In the genomic region with DNA sequence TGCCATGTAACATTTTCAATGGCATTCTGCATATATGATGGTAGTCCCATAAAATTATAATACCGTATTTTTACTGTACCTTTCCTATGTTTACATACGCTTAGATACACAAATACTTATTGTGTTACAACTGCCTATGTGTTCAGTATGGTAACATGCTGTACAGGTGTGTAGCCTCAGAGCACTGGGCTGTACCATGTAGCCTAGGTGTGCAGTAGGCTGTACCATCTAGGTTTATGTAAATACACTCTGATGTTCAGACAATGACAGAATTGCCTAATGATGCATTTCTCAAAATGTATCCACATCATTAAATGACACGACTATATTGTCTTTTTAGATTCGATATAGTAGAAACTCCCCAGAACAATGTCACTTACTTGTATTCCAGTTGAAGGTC, we compare ENCODE assay signal across 29 cellular contexts. TPM values are rescaled to one million over a fixed set of nuclear protein-coding genes. Genes with fewer than 3 reads are reported as not detected.
DNase-seq lines count a peak whose midpoint lies in the region; ATAC-seq, FAIRE-seq and TF ChIP-seq lines count a peak whose summit lies in the region.
"Had no signal": no experiment of that assay in that cellular context is flagged by ENCODE, and none has a peak within 500 bp of the region (broad histone marks: within the 10 kb centered on the region; RNA-seq: fewer than 3 reads in every experiment).

No MANE protein-coding gene starts in this region.

- H3K36me3 Mint-ChIP-seq in astrocyte (ENCODE audit: low read depth, unreplicated experiment): no peaks in the 10 kb centered on the region
- H3K36me3 Mint-ChIP-seq in CD4-positive, alpha-beta T cell (ENCODE audit: low read depth): no peaks in the 10 kb centered on the region
- H3K36me3 Mint-ChIP-seq in activated CD8-positive, alpha-beta memory T cell treated with anti-CD3 and anti-CD28 coated beads, Interleukin-2, amount 10 ng/mL, durations not matched to agents 7 days and 5 days: peaks cover 49% of the 10 kb centered on the region
- H3K36me3 Mint-ChIP-seq: CD4-positive, alpha-beta memory T cell; T-cell had no signal

- TF ChIP-seq POLR2A in HepG2 (IDR thresholded peaks at IDR 0.05; ENCODE audit: insufficient read depth in 1 of 2, low read depth in 2 of 2, low read length in 2 of 2): no peak
- TF ChIP-seq POLR2A in right lobe of liver (IDR thresholded peaks at IDR 0.05): no peak

- no peaks in the 10 kb centered on the region for H3K9me3 ChIP-seq in HepG2 (ENCODE audit: low read length)
- no peaks in the 10 kb centered on the region for H3K9me3 ChIP-seq in right lobe of liver
- H3K9me3 ChIP-seq in astrocyte (ENCODE audit: insufficient read depth, low read depth, low read length): no peaks in the 10 kb centered on the region
- H3K9me3 ChIP-seq in CD4-positive, alpha-beta T cell (ENCODE audit: control insufficient read depth, low read length): no peaks in the 10 kb centered on the region
- H3K9me3 ChIP-seq: BLaER1 treated with 17β-estradiol and CSF1 and Interleukin-3, amounts not matched to agents 10 nM and 100 nM; Caco-2; SJSA1 had no signal

- in situ Hi-C loops in HepG2 (cut with HindIII; ENCODE audit: extremely low pct_ligation_motif_present, low pct_unique_long_range_greater_than_20kb): no loop called here
- in situ Hi-C loops in brain microvascular endothelial cell (cut with HindIII; ENCODE audit: low pct_ligation_motif_present, low sequenced_read_pairs): no loop called here

- no peaks in the 10 kb centered on the region for H3K4me1 Mint-ChIP-seq in astrocyte (ENCODE audit: low read depth, unreplicated experiment)
- no peaks in the 10 kb centered on the region for H3K4me1 Mint-ChIP-seq in CD4-positive, alpha-beta T cell (ENCODE audit: low read depth)
- H3K4me1 Mint-ChIP-seq in activated CD8-positive, alpha-beta memory T cell treated with anti-CD3 and anti-CD28 coated beads, Interleukin-2, amount 10 ng/mL, durations not matched to agents 7 days and 5 days: peaks cover 4% of the 10 kb centered on the region
- H3K4me1 Mint-ChIP-seq: CD4-positive, alpha-beta memory T cell; GM23338; H9; T-cell had no signal

- no peak overlapping the region for H3K9ac ChIP-seq in HepG2 (ENCODE audit: insufficient read depth, low read depth, low read length)
- no peak overlapping the region for H3K9ac ChIP-seq in astrocyte (ENCODE audit: low read length)
- H3K9ac ChIP-seq: BLaER1 treated with 17β-estradiol and CSF1 and Interleukin-3, amounts not matched to agents 10 nM and 100 nM had no signal

- POLR2A ChIA-PET in HepG2 (lab: Yijun Ruan, JAX): no interaction called here
- POLR2A ChIA-PET in CD4-positive, alpha-beta T cell (lab: Charles Lee): no interaction called here

- no peaks in the 10 kb centered on the region for H3K27me3 Mint-ChIP-seq in astrocyte (ENCODE audit: low read depth, unreplicated experiment)
- H3K27me3 Mint-ChIP-seq in CD4-positive, alpha-beta T cell: no peaks in the 10 kb centered on the region
- no peaks in the 10 kb centered on the region for H3K27me3 Mint-ChIP-seq in activated CD8-positive, alpha-beta memory T cell treated with anti-CD3 and anti-CD28 coated beads, Interleukin-2, amount 10 ng/mL, durations not matched to agents 7 days and 5 days
- H3K27me3 Mint-ChIP-seq: CD4-positive, alpha-beta memory T cell; T-cell had no signal

- H3K27ac ChIP-seq in HepG2 (ENCODE audit: extremely low read length, insufficient read depth, low read length) (no peak overlapping the region), right lobe of liver (no peak overlapping the region), astrocyte (ENCODE audit: low read depth, low read length) (no peak overlapping the region), brain microvascular endothelial cell (no peak overlapping the region)
- no peak overlapping the region for H3K27ac ChIP-seq in CD4-positive, alpha-beta T cell (ENCODE audit: low read depth, low read length)
- H3K27ac ChIP-seq: BLaER1 treated with 17β-estradiol and CSF1 and Interleukin-3, amounts not matched to agents 10 nM and 100 nM; HL-60; SJSA1 had no signal

- H2AFZ ChIP-seq in HepG2 (ENCODE audit: low read length) (no peak overlapping the region), astrocyte (ENCODE audit: low read depth, low read length) (no peak overlapping the region)
- H2AFZ ChIP-seq: GM23338 had no signal

- H3K4me3 Mint-ChIP-seq in astrocyte (ENCODE audit: unreplicated experiment): no peak overlapping the region
- H3K4me3 Mint-ChIP-seq in CD4-positive, alpha-beta T cell: no peak overlapping the region
- no peak overlapping the region for H3K4me3 Mint-ChIP-seq in activated CD8-positive, alpha-beta memory T cell treated with anti-CD3 and anti-CD28 coated beads, Interleukin-2, amount 10 ng/mL, durations not matched to agents 7 days and 5 days
- H3K4me3 Mint-ChIP-seq: CD4-positive, alpha-beta memory T cell; GM23338; H9; HFFc6; T-cell had no signal

- H3K4me1 ChIP-seq in HepG2 (ENCODE audit: insufficient read depth, low read length) (no peaks in the 10 kb centered on the region), right lobe of liver (no peaks in the 10 kb centered on the region), astrocyte (ENCODE audit: insufficient read depth, low read length) (no peaks in the 10 kb centered on the region)
- H3K4me1 ChIP-seq: Caco-2, SJSA1 had no signal

- WGBS in HepG2 (ENCODE audit: low lambda C conversion rate): 50% methylated on average over 4 of the region's 4 CpGs
- WGBS in right lobe of liver (ENCODE audit: insufficient coverage, low coverage, low lambda C conversion rate, missing lambda C conversion rate): 89% methylated on average over 4 of the region's 4 CpGs

- ATAC-seq in HepG2: no peak
- ATAC-seq in right lobe of liver: no peak
- ATAC-seq in CD4-positive, alpha-beta T cell (ENCODE audit: poor library complexity): no peak
- no peak for ATAC-seq in activated CD8-positive, alpha-beta memory T cell treated with anti-CD3 and anti-CD28 coated beads, Interleukin-2, amount 10 ng/mL, durations not matched to agents 7 days and 5 days
- ATAC-seq: GM23338, T-cell had no signal

- no peak overlapping the region for H3K27ac Mint-ChIP-seq in astrocyte (ENCODE audit: unreplicated experiment)
- H3K27ac Mint-ChIP-seq in CD4-positive, alpha-beta T cell: no peak overlapping the region
- no peak overlapping the region for H3K27ac Mint-ChIP-seq in activated CD8-positive, alpha-beta memory T cell treated with anti-CD3 and anti-CD28 coated beads, Interleukin-2, amount 10 ng/mL, durations not matched to agents 7 days and 5 days
- H3K27ac Mint-ChIP-seq: CD4-positive, alpha-beta memory T cell; GM23338; H9; HFFc6; T-cell had no signal

- no peaks in the 10 kb centered on the region for H3K79me2 ChIP-seq in HepG2 (ENCODE audit: insufficient read depth, low read length)
- no peaks in the 10 kb centered on the region for H3K79me2 ChIP-seq in astrocyte (ENCODE audit: insufficient read depth, low read length)

- TF ChIP-seq EP300 in HepG2 (IDR thresholded peaks at IDR 0.05; ENCODE audit: low read depth in 2 of 2, low read length in 2 of 2): no peak
- TF ChIP-seq EP300 in HepG2 (CRISPR knock-in tag; IDR thresholded peaks at IDR 0.05; ENCODE audit: borderline replicate concordance): no peak

- H3K9me3 Mint-ChIP-seq in astrocyte (ENCODE audit: unreplicated experiment): no peaks in the 10 kb centered on the region
- H3K9me3 Mint-ChIP-seq in CD4-positive, alpha-beta T cell: no peaks in the 10 kb centered on the region
- H3K9me3 Mint-ChIP-seq in activated CD8-positive, alpha-beta memory T cell treated with anti-CD3 and anti-CD28 coated beads, Interleukin-2, amount 10 ng/mL, durations not matched to agents 7 days and 5 days (ENCODE audit: low read depth): no peaks in the 10 kb centered on the region
- H3K9me3 Mint-ChIP-seq: CD4-positive, alpha-beta memory T cell; GM23338; H9; HFFc6; T-cell had no signal

- DNase-seq in HepG2 (ENCODE audit: low spot score) (no peak), right lobe of liver (no peak), LNCaP clone FGC (ENCODE audit: low read depth) (peak; percentile 93), astrocyte (ENCODE audit: low read depth) (no peak), OCI-M2 (lab: John Stamatoyannopoulos, UW; ENCODE audit: unreplicated experiment) (no peak), brain microvascular endothelial cell (no peak)
- no peak for DNase-seq in CD4-positive, alpha-beta T cell
- DNase-seq in activated CD8-positive, alpha-beta memory T cell treated with anti-CD3 and anti-CD28 coated beads, Interleukin-2, amount 10 ng/mL, durations not matched to agents 7 days and 5 days: no peak
- DNase-seq: AML-193; Caco-2; CD4-positive, alpha-beta memory T cell; H9; HFFc6; Kasumi-1; MV-4-11; NCI-H1105; NCI-H146; NCI-H1930; NCI-H446; NCI-H524 treated with DMSO at 0.1 percent for 48 hours; Right ventricle myocardium superior; RPMI8226; T-cell had no signal

- no peak for FAIRE-seq in HepG2 (lab: Jason Lieb, UNC)
- FAIRE-seq in astrocyte (lab: Jason Lieb, UNC): peak; percentile 65
- FAIRE-seq: A204.1 had no signal

- no peak overlapping the region for H3K4me3 ChIP-seq in HepG2 (replicated peaks in 1 of 3; ENCODE audit: insufficient read depth in 1 of 3, low read depth in 2 of 3, low read length in 3 of 3)
- no peak overlapping the region for H3K4me3 ChIP-seq in right lobe of liver
- H3K4me3 ChIP-seq in LNCaP clone FGC (ENCODE audit: low read depth, low read length): no peak overlapping the region
- no peak overlapping the region for H3K4me3 ChIP-seq in astrocyte (ENCODE audit: insufficient read depth, low read depth, low read length)
- no peak overlapping the region for H3K4me3 ChIP-seq in brain microvascular endothelial cell (ENCODE audit: low read depth, low read length)
- H3K4me3 ChIP-seq: BLaER1 treated with 17β-estradiol and CSF1 and Interleukin-3, amounts not matched to agents 10 nM and 100 nM; GM23338; SJSA1 had no signal

- BruUV-seq in HepG2 (replicated peaks; lab: Mats Ljungman, UMichigan): no TSS peak

- TF ChIP-seq CTCF in HepG2 (CRISPR knock-in tag; IDR thresholded peaks at IDR 0.05) (no peak), right lobe of liver (IDR thresholded peaks at IDR 0.05) (no peak), LNCaP clone FGC (IDR thresholded peaks at IDR 0.05; ENCODE audit: control insufficient read depth, extremely low read depth, insufficient read depth) (no peak), astrocyte (IDR thresholded peaks at IDR 0.05; ENCODE audit: insufficient read depth, low read depth, low read length) (no peak), brain microvascular endothelial cell (IDR thresholded peaks at IDR 0.05; ENCODE audit: low read depth, low read length, missing control alignments) (no peak)
- no peak for TF ChIP-seq CTCF in CD4-positive, alpha-beta T cell (IDR thresholded peaks at IDR 0.05)

- H4K20me1 ChIP-seq in HepG2 (ENCODE audit: insufficient read depth, low read length) (no peaks in the 10 kb centered on the region), astrocyte (ENCODE audit: insufficient read depth, low read length) (no peaks in the 10 kb centered on the region)
- H4K20me1 ChIP-seq: BLaER1 treated with 17β-estradiol and CSF1 and Interleukin-3, amounts not matched to agents 10 nM and 100 nM had no signal

- no peaks in the 10 kb centered on the region for H3K36me3 ChIP-seq in HepG2 (replicated peaks in 1 of 2; ENCODE audit: control insufficient read depth in 1 of 2, insufficient read depth in 2 of 2, low read length in 2 of 2)
- no peaks in the 10 kb centered on the region for H3K36me3 ChIP-seq in right lobe of liver
- H3K36me3 ChIP-seq in astrocyte (ENCODE audit: insufficient read depth, low read length): no peaks in the 10 kb centered on the region
- no peaks in the 10 kb centered on the region for H3K36me3 ChIP-seq in brain microvascular endothelial cell (replicated peaks)
- H3K36me3 ChIP-seq: SJSA1 had no signal

- H3K4me2 ChIP-seq in HepG2 (ENCODE audit: low read depth, low read length) (no peak overlapping the region), astrocyte (ENCODE audit: low read length) (no peak overlapping the region)
- H3K4me2 ChIP-seq: BLaER1 treated with 17β-estradiol and CSF1 and Interleukin-3, amounts not matched to agents 10 nM and 100 nM; GM23338 had no signal

- H3K27me3 ChIP-seq in HepG2 (ENCODE audit: control insufficient read depth in 1 of 2, insufficient read depth in 2 of 2, low read length in 2 of 2) (no peaks in the 10 kb centered on the region), right lobe of liver (no peaks in the 10 kb centered on the region), astrocyte (ENCODE audit: insufficient read depth, low read length) (no peaks in the 10 kb centered on the region), brain microvascular endothelial cell (replicated peaks) (no peaks in the 10 kb centered on the region)
- H3K27me3 ChIP-seq in CD4-positive, alpha-beta T cell (ENCODE audit: control insufficient read depth, insufficient read depth, low read length): no peaks in the 10 kb centered on the region
- H3K27me3 ChIP-seq: BLaER1 treated with 17β-estradiol and CSF1 and Interleukin-3, amounts not matched to agents 10 nM and 100 nM; SJSA1 had no signal

- intact Hi-C loops in HepG2 (cut with micrococcal nuclease; ENCODE audit: unreplicated experiment) (no loop called here), right lobe of liver (cut with DNase I) (no loop called here)
- intact Hi-C loops in CD4-positive, alpha-beta T cell (cut with DNase I, micrococcal nuclease): no loop called here

- no peak for TF ChIP-seq RAD21 in HepG2 (CRISPR knock-in tag; IDR thresholded peaks at IDR 0.05)

- CTCF ChIA-PET in HepG2 (lab: Yijun Ruan, JAX; ENCODE audit: low intra/inter-chr PET ratio, low total read pairs): no interaction called here
- CTCF ChIA-PET in CD4-positive, alpha-beta T cell (lab: Charles Lee): no interaction called here
- CTCF ChIA-PET in activated CD8-positive, alpha-beta memory T cell treated with anti-CD3 and anti-CD28 coated beads, Interleukin-2, amount 10 ng/mL, durations not matched to agents 7 days and 5 days (lab: Charles Lee): no interaction called here

RNA-seq across cellular contexts. Expression of a gene that starts 22.7 kb away (rescaled TPM):
- total RNA-seq in HepG2 (2016; rRNA removed; fragmentation: Illumina TruSeq; extraction: Trizol): not detected in 2 replicates
- total RNA-seq in HepG2 (2016; cell fraction: cytosol; rRNA removed; fragmentation: Illumina TruSeq; extraction: Trizol; ENCODE audit: low read depth): not detected in 2 replicates
- total RNA-seq in HepG2 (2016; cell fraction: insoluble cytoplasmic fraction; rRNA removed; fragmentation: Illumina TruSeq; extraction: Trizol): not detected in 2 replicates
- total RNA-seq in HepG2 (2016; cell fraction: membrane; rRNA removed; fragmentation: Illumina TruSeq; extraction: Trizol): not detected in 2 replicates
- total RNA-seq in HepG2 (2016; cell fraction: nucleus; rRNA removed; fragmentation: Illumina TruSeq; extraction: Trizol): not detected in 2 replicates
- polyA plus RNA-seq in HepG2 (2011; rRNA removed): not detected in 2 replicates
- polyA plus RNA-seq in HepG2 (2011; cell fraction: cytosol; rRNA removed): not detected in 2 replicates
- polyA plus RNA-seq in HepG2 (2011; cell fraction: nucleus; rRNA removed): not detected in 2 replicates
- not detected in 2 replicates for polyA plus RNA-seq in HepG2 (2012)
- polyA plus RNA-seq in HepG2 (2016; cell fraction: cytosol; fragmentation: Illumina TruSeq; extraction: Trizol; ENCODE audit: low read depth): not detected in 2 replicates
- polyA plus RNA-seq in HepG2 (2016; cell fraction: insoluble cytoplasmic fraction; fragmentation: Illumina TruSeq; extraction: Trizol; ENCODE audit: low read depth): not detected in 2 replicates
- not detected in 2 replicates for polyA plus RNA-seq in HepG2 (2016; cell fraction: membrane; fragmentation: Illumina TruSeq; extraction: Trizol; ENCODE audit: low read depth)
- polyA plus RNA-seq in HepG2 (2016; cell fraction: nucleus; fragmentation: Illumina TruSeq; extraction: Trizol; ENCODE audit: insufficient read depth, low read depth): not detected in 2 replicates
- polyA minus RNA-seq in HepG2 (2011; rRNA and poly(A)+ RNA removed; ENCODE audit: low replicate concordance): not detected in 2 replicates
- polyA minus RNA-seq in HepG2 (2011; cell fraction: cytosol; rRNA and poly(A)+ RNA removed): not detected in 2 replicates
- polyA minus RNA-seq in HepG2 (2011; cell fraction: nucleus; rRNA and poly(A)+ RNA removed): not detected in 2 replicates
- total RNA-seq in right lobe of liver: 1 to 10 TPM in 2 of 6 experiments, under 1 TPM in 4; 0.26 to 1.3 (median 0.51) TPM
- not detected in 2 replicates for total RNA-seq in astrocyte
- under 1 TPM; 0.17 to 0.41 TPM for total RNA-seq in CD4-positive, alpha-beta T cell
- total RNA-seq in activated CD8-positive, alpha-beta memory T cell treated with anti-CD3 and anti-CD28 coated beads, Interleukin-2, amount 10 ng/mL, durations not matched to agents 7 days and 5 days: 10 to 100 TPM; 22.5 to 47.0 TPM
- total RNA-seq: Caco-2, GM23338, H9, HFFc6, MCF 10A, Right ventricle myocardium superior, SJSA1 had no signal
- polyA plus RNA-seq: GM23338 had no signal

RNA-seq across cellular contexts. Expression of a gene that starts 38.4 kb away (rescaled TPM):
- 77.8 and 78.2 TPM in 2 replicates for total RNA-seq in HepG2 (2016; rRNA removed; fragmentation: Illumina TruSeq; extraction: Trizol)
- 22.6 and 30.9 TPM in 2 replicates for total RNA-seq in HepG2 (2016; cell fraction: cytosol; rRNA removed; fragmentation: Illumina TruSeq; extraction: Trizol; ENCODE audit: low read depth)
- 79.0 and 81.0 TPM in 2 replicates for total RNA-seq in HepG2 (2016; cell fraction: insoluble cytoplasmic fraction; rRNA removed; fragmentation: Illumina TruSeq; extraction: Trizol)
- 54.0 and 62.0 TPM in 2 replicates for total RNA-seq in HepG2 (2016; cell fraction: membrane; rRNA removed; fragmentation: Illumina TruSeq; extraction: Trizol)
- 45.2 and 47.9 TPM in 2 replicates for total RNA-seq in HepG2 (2016; cell fraction: nucleus; rRNA removed; fragmentation: Illumina TruSeq; extraction: Trizol)
- polyA plus RNA-seq in HepG2 (2011; rRNA removed): 41.9 and 50.0 TPM in 2 replicates
- polyA plus RNA-seq in HepG2 (2011; cell fraction: cytosol; rRNA removed): 40.2 and 43.5 TPM in 2 replicates
- polyA plus RNA-seq in HepG2 (2011; cell fraction: nucleus; rRNA removed): 46.3 and 51.0 TPM in 2 replicates
- polyA plus RNA-seq in HepG2 (2012): 37.3 and 63.6 TPM in 2 replicates
- 30.9 and 42.2 TPM in 2 replicates for polyA plus RNA-seq in HepG2 (2016; cell fraction: cytosol; fragmentation: Illumina TruSeq; extraction: Trizol; ENCODE audit: low read depth)
- 74.7 and 81.2 TPM in 2 replicates for polyA plus RNA-seq in HepG2 (2016; cell fraction: insoluble cytoplasmic fraction; fragmentation: Illumina TruSeq; extraction: Trizol; ENCODE audit: low read depth)
- 45.4 and 51.3 TPM in 2 replicates for polyA plus RNA-seq in HepG2 (2016; cell fraction: membrane; fragmentation: Illumina TruSeq; extraction: Trizol; ENCODE audit: low read depth)
- polyA plus RNA-seq in HepG2 (2016; cell fraction: nucleus; fragmentation: Illumina TruSeq; extraction: Trizol; ENCODE audit: insufficient read depth, low read depth): 89.5 and 98.9 TPM in 2 replicates
- 49.3 and 54.0 TPM in 2 replicates for polyA minus RNA-seq in HepG2 (2011; rRNA and poly(A)+ RNA removed; ENCODE audit: low replicate concordance)
- 21.8 and 22.8 TPM in 2 replicates for polyA minus RNA-seq in HepG2 (2011; cell fraction: cytosol; rRNA and poly(A)+ RNA removed)
- 29.0 and 29.6 TPM in 2 replicates for polyA minus RNA-seq in HepG2 (2011; cell fraction: nucleus; rRNA and poly(A)+ RNA removed)
- 10 to 100 TPM; 16.4 to 63.5 (median 42.8) TPM for total RNA-seq in right lobe of liver
- total RNA-seq in astrocyte: 109 and 116 TPM in 2 replicates
- 10 to 100 TPM; 14.4 to 18.3 TPM for total RNA-seq in CD4-positive, alpha-beta T cell
- total RNA-seq in activated CD8-positive, alpha-beta memory T cell treated with anti-CD3 and anti-CD28 coated beads, Interleukin-2, amount 10 ng/mL, durations not matched to agents 7 days and 5 days: 10 to 100 TPM; 69.8 to 82.8 TPM

RNA-seq across cellular contexts. Expression of a gene that starts 42.5 kb away (rescaled TPM):
- total RNA-seq in HepG2 (2016; rRNA removed; fragmentation: Illumina TruSeq; extraction: Trizol): 0.15 TPM in 1 of 2 replicates, not detected in the other
- total RNA-seq in HepG2 (2016; cell fraction: cytosol; rRNA removed; fragmentation: Illumina TruSeq; extraction: Trizol; ENCODE audit: low read depth): not detected in 2 replicates
- 0.04 and 0.07 TPM in 2 replicates for total RNA-seq in HepG2 (2016; cell fraction: insoluble cytoplasmic fraction; rRNA removed; fragmentation: Illumina TruSeq; extraction: Trizol)
- not detected in 2 replicates for total RNA-seq in HepG2 (2016; cell fraction: membrane; rRNA removed; fragmentation: Illumina TruSeq; extraction: Trizol)
- 0.16 TPM in 1 of 2 replicates, not detected in the other for total RNA-seq in HepG2 (2016; cell fraction: nucleus; rRNA removed; fragmentation: Illumina TruSeq; extraction: Trizol)
- 0.01 and 0.07 TPM in 2 replicates for polyA plus RNA-seq in HepG2 (2011; rRNA removed)
- polyA plus RNA-seq in HepG2 (2011; cell fraction: cytosol; rRNA removed): 0.01 and 0.10 TPM in 2 replicates
- 0.09 and 0.13 TPM in 2 replicates for polyA plus RNA-seq in HepG2 (2011; cell fraction: nucleus; rRNA removed)
- polyA plus RNA-seq in HepG2 (2012): 0.04 TPM in 1 of 2 replicates, not detected in the other
- polyA plus RNA-seq in HepG2 (2016; cell fraction: cytosol; fragmentation: Illumina TruSeq; extraction: Trizol; ENCODE audit: low read depth): not detected in 2 replicates
- 0.09 TPM in 1 of 2 replicates, not detected in the other for polyA plus RNA-seq in HepG2 (2016; cell fraction: insoluble cytoplasmic fraction; fragmentation: Illumina TruSeq; extraction: Trizol; ENCODE audit: low read depth)
- 0.03 TPM in 1 of 2 replicates, not detected in the other for polyA plus RNA-seq in HepG2 (2016; cell fraction: membrane; fragmentation: Illumina TruSeq; extraction: Trizol; ENCODE audit: low read depth)
- polyA plus RNA-seq in HepG2 (2016; cell fraction: nucleus; fragmentation: Illumina TruSeq; extraction: Trizol; ENCODE audit: insufficient read depth, low read depth): 0.18 TPM in 1 of 2 replicates, not detected in the other
- not detected in 2 replicates for polyA minus RNA-seq in HepG2 (2011; rRNA and poly(A)+ RNA removed; ENCODE audit: low replicate concordance)
- not detected in 2 replicates for polyA minus RNA-seq in HepG2 (2011; cell fraction: cytosol; rRNA and poly(A)+ RNA removed)
- not detected in 2 replicates for polyA minus RNA-seq in HepG2 (2011; cell fraction: nucleus; rRNA and poly(A)+ RNA removed)
- 1 to 10 TPM; 2.5 to 3.8 (median 2.8) TPM for total RNA-seq in right lobe of liver
- 2.6 and 3.1 TPM in 2 replicates for total RNA-seq in astrocyte
- under 1 TPM; 0.36 TPM for total RNA-seq in CD4-positive, alpha-beta T cell
- 10 to 100 TPM in 1 of 2 experiments, 1 to 10 TPM in 1; 6.1 to 19.3 TPM for total RNA-seq in activated CD8-positive, alpha-beta memory T cell treated with anti-CD3 and anti-CD28 coated beads, Interleukin-2, amount 10 ng/mL, durations not matched to agents 7 days and 5 days
- total RNA-seq: MCF 10A had no signal

Comparison
In these comparisons a context has a peak if more than half of its experiments do, and no peak if none do; other contexts are left out.
1. RNA of a gene that starts 22.7 kb away (total RNA-seq): 22.5 to 47.0 TPM in activated CD8-positive, alpha-beta memory T cell treated with anti-CD3 and anti-CD28 coated beads, Interleukin-2, amount 10 ng/mL, durations not matched to agents 7 days and 5 days; 0.26 to 1.3 TPM in right lobe of liver, 0.17 to 0.41 TPM in CD4-positive, alpha-beta T cell, not detected in astrocyte and not detected in HepG2; every median in the first group is over 10 times any median in the second.